Comparison of ENCODE assay signal across 8 cellular contexts in the genomic region with DNA sequence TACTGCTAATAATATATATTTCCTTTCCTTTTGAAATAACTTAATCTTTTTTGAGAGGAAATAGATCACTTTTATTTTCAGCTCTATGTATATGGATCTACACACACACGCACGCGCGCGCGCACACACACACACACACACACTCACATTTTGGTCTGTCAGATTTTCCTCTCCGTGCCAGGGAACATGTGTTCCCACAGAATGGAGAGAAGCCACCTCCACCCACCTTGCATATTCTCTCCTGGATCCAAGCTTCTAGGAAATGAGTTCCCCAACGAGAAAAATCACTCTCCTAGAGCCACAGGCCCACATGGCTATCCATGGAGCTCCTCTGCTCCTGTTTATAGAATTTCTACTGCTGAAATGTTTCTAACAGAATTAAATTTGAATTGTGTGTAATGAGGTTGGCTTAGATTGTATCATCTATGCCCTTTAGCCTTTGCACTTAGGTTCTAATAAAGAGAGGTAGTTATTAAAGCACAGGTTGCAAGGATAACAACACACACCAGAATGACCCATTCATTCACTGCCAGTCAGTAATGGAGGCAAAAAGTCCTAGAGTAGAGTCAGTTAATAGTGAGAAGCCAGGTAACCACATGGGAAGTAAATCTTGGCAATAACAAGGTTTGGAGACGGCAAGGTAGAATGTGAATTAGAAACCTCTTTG. TPM values are rescaled to one million over a fixed set of nuclear protein-coding genes. Genes with fewer than 3 reads are reported as not detected.
A peak's percentile ranks its signal among the peaks of the same experiment; 100 is the strongest.
DNase-seq lines count a peak whose midpoint lies in the region; ATAC-seq lines count a peak whose summit lies in the region.
"Had no signal": no experiment of that assay in that cellular context is flagged by ENCODE, and none has a peak within 500 bp of the region (broad histone marks: within the 10 kb centered on the region; RNA-seq: fewer than 3 reads in every experiment).

No MANE protein-coding gene starts in this region.

- ATAC-seq in left lobe of liver: peak; percentile 58
- ATAC-seq in HG03460 (IDR thresholded peaks at IDR 0.05; ENCODE audit: unreplicated experiment): no peak

- DNase-seq in NCI-H2227 (lab: John Stamatoyannopoulos, UW; ENCODE audit: unreplicated experiment) (peak; percentile 40), NCI-H2227 treated with DMSO at 0.1 percent for 48 hours (lab: John Stamatoyannopoulos, UW) (no peak), left lobe of liver (ENCODE audit: low spot score) (no peak), posterior cingulate gyrus (peak in 7 of 10 donors; percentile 33 to 90 (median 50)), HuH-7.5 (ENCODE audit: low spot score) (no peak), glomerular visceral epithelial cell (ENCODE audit: extremely low spot score) (no peak)

- intact Hi-C loops in posterior cingulate gyrus (cut with DNase I): loop anchor here (1.0 to 10.0 kb wide), 2 partner anchors 78 to 714 kb away; no protein-coding TSS in a partner anchor

RNA-seq across cellular contexts. Expression of gene IFIH1, which starts 19.7 kb away (rescaled TPM):
- 9.4 TPM for total RNA-seq in left lobe of liver

RNA-seq across cellular contexts. Expression of gene GCA, which starts 45.1 kb away (rescaled TPM):
- 7.3 TPM for total RNA-seq in left lobe of liver

RNA-seq across cellular contexts. Expression of gene FAP, which starts 55.6 kb away (rescaled TPM):
- total RNA-seq in left lobe of liver: 0.58 TPM
- total RNA-seq: CD8-positive, alpha-beta memory T cell had no signal

Comparison
In these comparisons a context has a peak if more than half of its experiments do, and no peak if none do; other contexts are left out.
1. DNase-seq: peak in NCI-H2227 (single experiment) and posterior cingulate gyrus (7 of 10); none in NCI-H2227 treated with DMSO at 0.1 percent for 48 hours (single experiment), left lobe of liver (single experiment), HuH-7.5 (single experiment) and glomerular visceral epithelial cell (single experiment).